1 cellular context compared by ENCODE assay signal in genomic region chr6:133854633-133855598, GRCh38.
TF ChIP-seq lines count a peak whose summit lies in the region.

No MANE protein-coding gene starts in this region.

TF ChIP-seq in HEK293, 187 proteins besides CTCF, POLR2A, EP300 and RAD21 (continued from another document and continues in another):
- no peak for TF ChIP-seq ZNF843 (tag by site-specific recombination; IDR thresholded peaks at IDR 0.05)
- TF ChIP-seq ZFP41 (tag by site-specific recombination; IDR thresholded peaks at IDR 0.05; ENCODE audit: borderline replicate concordance) = no peak
- TF ChIP-seq ZNF398 (tag by site-specific recombination; IDR thresholded peaks at IDR 0.05) = peak; percentile 60; the same call in 1 of the 2 replicates
- no peak for TF ChIP-seq ZNF518A (tag by site-specific recombination; conservative IDR thresholded peaks at IDR 0.05; ENCODE audit: low read depth)
- no peak for TF ChIP-seq ZNF571 (tag by site-specific recombination; IDR thresholded peaks at IDR 0.05)
- no peak for TF ChIP-seq ZNF449 (tag by site-specific recombination; IDR thresholded peaks at IDR 0.05)
- TF ChIP-seq ZNF169 (tag by site-specific recombination; IDR thresholded peaks at IDR 0.05) = no peak
- no peak for TF ChIP-seq ZNF549 (tag by site-specific recombination; IDR thresholded peaks at IDR 0.05)
- no peak for TF ChIP-seq REPIN1 (tag by site-specific recombination; IDR thresholded peaks at IDR 0.05; ENCODE audit: low read depth)
- no peak for TF ChIP-seq ZNF174 (tag by site-specific recombination; IDR thresholded peaks at IDR 0.05)
- no peak for TF ChIP-seq PRDM1 (tag by site-specific recombination; IDR thresholded peaks at IDR 0.05)
- TF ChIP-seq ZIC2 (tag by site-specific recombination; IDR thresholded peaks at IDR 0.05) = peak; percentile 88
- no peak for TF ChIP-seq ZNF157 (tag by site-specific recombination; IDR thresholded peaks at IDR 0.05)
- TF ChIP-seq TSHZ1 (tag by site-specific recombination; IDR thresholded peaks at IDR 0.05; ENCODE audit: borderline replicate concordance) = no peak
- TF ChIP-seq EGR2 (tag by site-specific recombination; IDR thresholded peaks at IDR 0.05; ENCODE audit: low read depth) = peak; percentile 48; the same call in 1 of the 2 replicates
- peak; percentile 55 for TF ChIP-seq HIC1 (tag by site-specific recombination; IDR thresholded peaks at IDR 0.05)
- TF ChIP-seq ZFP37 (tag by site-specific recombination; IDR thresholded peaks at IDR 0.05) = no peak
- no peak for TF ChIP-seq ZNF488 (tag by site-specific recombination; IDR thresholded peaks at IDR 0.05)
- TF ChIP-seq ZBTB49 (tag by site-specific recombination; IDR thresholded peaks at IDR 0.05; ENCODE audit: low read depth) = no peak
- TF ChIP-seq ZNF132 (tag by site-specific recombination; IDR thresholded peaks at IDR 0.05; ENCODE audit: borderline replicate concordance) = no peak
- peak; percentile 96 for TF ChIP-seq ZNF335 (tag by site-specific recombination; conservative IDR thresholded peaks at IDR 0.05)
- TF ChIP-seq ZNF140 (tag by site-specific recombination; IDR thresholded peaks at IDR 0.05) = no peak
- TF ChIP-seq ZNF350 (tag by site-specific recombination; IDR thresholded peaks at IDR 0.05) = no peak
- TF ChIP-seq GLIS2 (tag by site-specific recombination; IDR thresholded peaks at IDR 0.05) = peak; percentile 57; the same call in 1 of the 2 replicates
- TF ChIP-seq ZNF133 (tag by site-specific recombination; IDR thresholded peaks at IDR 0.05) = no peak
- no peak for TF ChIP-seq ZNF654 (tag by site-specific recombination; IDR thresholded peaks at IDR 0.05; ENCODE audit: low read depth)
- TF ChIP-seq ZNF311 (tag by site-specific recombination; IDR thresholded peaks at IDR 0.05; ENCODE audit: borderline replicate concordance) = no peak
- no peak for TF ChIP-seq BCL11B (tag by site-specific recombination; IDR thresholded peaks at IDR 0.05; ENCODE audit: low read depth)
- no peak for TF ChIP-seq ZNF624 (tag by site-specific recombination; IDR thresholded peaks at IDR 0.05)
- TF ChIP-seq ZBTB26 (tag by site-specific recombination; optimal IDR thresholded peaks at IDR 0.05) = peak; percentile 53
- no peak for TF ChIP-seq ZNF777 (tag by site-specific recombination; IDR thresholded peaks at IDR 0.05; ENCODE audit: borderline replicate concordance)
- no peak for TF ChIP-seq TRIM28 (IDR thresholded peaks at IDR 0.05; ENCODE audit: borderline replicate concordance, low read length)
- TF ChIP-seq WT1 (tag by site-specific recombination; IDR thresholded peaks at IDR 0.05) = no peak
- TF ChIP-seq MZF1 (tag by site-specific recombination; IDR thresholded peaks at IDR 0.05; ENCODE audit: borderline replicate concordance) = no peak
- TF ChIP-seq ZNF112 (tag by site-specific recombination; IDR thresholded peaks at IDR 0.05) = no peak
- no peak for TF ChIP-seq ZNF747 (tag by site-specific recombination; IDR thresholded peaks at IDR 0.05)
- 0 out of 2 replicates have a peak, but pooled peaks have one; percentile 7 for TF ChIP-seq ZBTB17 (tag by site-specific recombination; IDR thresholded peaks at IDR 0.05)
- no peak for TF ChIP-seq PBX3 (CRISPR knock-in tag; IDR thresholded peaks at IDR 0.05)
- TF ChIP-seq ZEB2 (tag by site-specific recombination; IDR thresholded peaks at IDR 0.05) = peak; percentile 65; the same call in 1 of the 2 replicates
- TF ChIP-seq ZNF223 (tag by site-specific recombination; IDR thresholded peaks at IDR 0.05) = no peak
- TF ChIP-seq ZNF658 (tag by site-specific recombination; IDR thresholded peaks at IDR 0.05) = no peak
- no peak for TF ChIP-seq ZNF707 (tag by site-specific recombination; IDR thresholded peaks at IDR 0.05)
